In the genomic region with DNA sequence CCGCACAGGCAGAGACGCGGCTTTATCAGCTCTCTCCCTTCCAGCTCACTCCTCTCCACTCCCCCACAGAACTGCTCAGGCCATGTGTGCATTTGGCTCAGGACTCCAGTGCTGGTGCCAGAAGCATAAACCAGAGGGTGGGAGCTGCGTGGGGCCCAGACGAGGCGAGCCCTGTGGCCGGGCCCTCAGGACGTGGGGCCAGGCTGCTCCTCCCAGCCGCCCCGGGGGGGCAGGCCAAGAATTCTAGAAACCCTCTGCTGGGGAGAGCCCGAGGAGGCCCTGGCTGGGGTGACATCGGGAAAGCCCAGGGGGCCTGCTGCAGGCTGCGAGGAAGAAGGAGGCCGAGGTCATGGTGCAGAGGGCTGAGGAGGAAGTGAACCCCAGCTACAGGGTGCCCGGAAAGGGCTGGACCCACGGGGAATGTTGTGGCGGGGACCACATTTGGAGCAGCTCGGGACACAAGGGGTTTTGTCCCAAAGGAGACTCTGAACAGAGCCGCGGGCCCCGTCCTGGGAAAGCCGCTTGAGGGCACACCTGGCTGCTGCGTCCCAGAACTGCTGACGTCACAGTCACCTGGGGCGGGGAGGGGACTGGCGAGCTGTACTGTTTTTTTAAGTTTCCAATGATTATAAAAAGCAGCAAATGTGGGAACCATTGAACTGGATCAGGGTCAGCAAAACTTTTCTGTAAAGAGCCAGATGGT, we compare ENCODE assay signal across 1 cellular context.
TF ChIP-seq lines count a peak whose summit lies in the region.

No MANE protein-coding gene starts in this region.

TF ChIP-seq in HepG2, 621 proteins besides CTCF, POLR2A, EP300 and RAD21 (continued from another document and continues in another):
- TF ChIP-seq, protein P1, sequence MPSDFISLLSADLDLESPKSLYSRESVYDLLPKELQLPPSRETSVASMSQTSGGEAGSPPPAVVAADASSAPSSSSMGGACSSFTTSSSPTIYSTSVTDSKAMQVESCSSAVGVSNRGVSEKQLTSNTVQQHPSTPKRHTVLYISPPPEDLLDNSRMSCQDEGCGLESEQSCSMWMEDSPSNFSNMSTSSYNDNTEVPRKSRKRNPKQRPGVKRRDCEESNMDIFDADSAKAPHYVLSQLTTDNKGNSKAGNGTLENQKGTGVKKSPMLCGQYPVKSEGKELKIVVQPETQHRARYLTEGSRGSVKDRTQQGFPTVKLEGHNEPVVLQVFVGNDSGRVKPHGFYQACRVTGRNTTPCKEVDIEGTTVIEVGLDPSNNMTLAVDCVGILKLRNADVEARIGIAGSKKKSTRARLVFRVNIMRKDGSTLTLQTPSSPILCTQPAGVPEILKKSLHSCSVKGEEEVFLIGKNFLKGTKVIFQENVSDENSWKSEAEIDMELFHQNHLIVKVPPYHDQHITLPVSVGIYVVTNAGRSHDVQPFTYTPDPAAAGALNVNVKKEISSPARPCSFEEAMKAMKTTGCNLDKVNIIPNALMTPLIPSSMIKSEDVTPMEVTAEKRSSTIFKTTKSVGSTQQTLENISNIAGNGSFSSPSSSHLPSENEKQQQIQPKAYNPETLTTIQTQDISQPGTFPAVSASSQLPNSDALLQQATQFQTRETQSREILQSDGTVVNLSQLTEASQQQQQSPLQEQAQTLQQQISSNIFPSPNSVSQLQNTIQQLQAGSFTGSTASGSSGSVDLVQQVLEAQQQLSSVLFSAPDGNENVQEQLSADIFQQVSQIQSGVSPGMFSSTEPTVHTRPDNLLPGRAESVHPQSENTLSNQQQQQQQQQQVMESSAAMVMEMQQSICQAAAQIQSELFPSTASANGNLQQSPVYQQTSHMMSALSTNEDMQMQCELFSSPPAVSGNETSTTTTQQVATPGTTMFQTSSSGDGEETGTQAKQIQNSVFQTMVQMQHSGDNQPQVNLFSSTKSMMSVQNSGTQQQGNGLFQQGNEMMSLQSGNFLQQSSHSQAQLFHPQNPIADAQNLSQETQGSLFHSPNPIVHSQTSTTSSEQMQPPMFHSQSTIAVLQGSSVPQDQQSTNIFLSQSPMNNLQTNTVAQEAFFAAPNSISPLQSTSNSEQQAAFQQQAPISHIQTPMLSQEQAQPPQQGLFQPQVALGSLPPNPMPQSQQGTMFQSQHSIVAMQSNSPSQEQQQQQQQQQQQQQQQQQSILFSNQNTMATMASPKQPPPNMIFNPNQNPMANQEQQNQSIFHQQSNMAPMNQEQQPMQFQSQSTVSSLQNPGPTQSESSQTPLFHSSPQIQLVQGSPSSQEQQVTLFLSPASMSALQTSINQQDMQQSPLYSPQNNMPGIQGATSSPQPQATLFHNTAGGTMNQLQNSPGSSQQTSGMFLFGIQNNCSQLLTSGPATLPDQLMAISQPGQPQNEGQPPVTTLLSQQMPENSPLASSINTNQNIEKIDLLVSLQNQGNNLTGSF (CRISPR knock-in tag; IDR thresholded peaks at IDR 0.05), result peak; percentile 67; the same call in 1 of the 2 replicates
- TF ChIP-seq HNF4A (CRISPR knock-in tag; IDR thresholded peaks at IDR 0.05), result peak; percentile 4; the same call in 1 of the 2 replicates
- TF ChIP-seq ZEB1 (IDR thresholded peaks at IDR 0.05; ENCODE audit: insufficient replicate concordance, low read depth), result peak; percentile 38
- TF ChIP-seq FOXA1 (IDR thresholded peaks at IDR 0.05), result no peak
- 0 out of 2 replicates have a peak, but pooled peaks have one; percentile 19 for TF ChIP-seq FOXA1 (CRISPR knock-in tag; IDR thresholded peaks at IDR 0.05)
- peak; percentile 74 for TF ChIP-seq ZNF883 (CRISPR knock-in tag; IDR thresholded peaks at IDR 0.05; ENCODE audit: not compliant biosample characterization)
- TF ChIP-seq ZFX (CRISPR knock-in tag; IDR thresholded peaks at IDR 0.05; ENCODE audit: low read depth), result peak; percentile 68; the same call in 1 of the 2 replicates
- TF ChIP-seq HINFP (CRISPR knock-in tag; IDR thresholded peaks at IDR 0.05; ENCODE audit: low read depth), result no peak
- TF ChIP-seq, protein P2, sequence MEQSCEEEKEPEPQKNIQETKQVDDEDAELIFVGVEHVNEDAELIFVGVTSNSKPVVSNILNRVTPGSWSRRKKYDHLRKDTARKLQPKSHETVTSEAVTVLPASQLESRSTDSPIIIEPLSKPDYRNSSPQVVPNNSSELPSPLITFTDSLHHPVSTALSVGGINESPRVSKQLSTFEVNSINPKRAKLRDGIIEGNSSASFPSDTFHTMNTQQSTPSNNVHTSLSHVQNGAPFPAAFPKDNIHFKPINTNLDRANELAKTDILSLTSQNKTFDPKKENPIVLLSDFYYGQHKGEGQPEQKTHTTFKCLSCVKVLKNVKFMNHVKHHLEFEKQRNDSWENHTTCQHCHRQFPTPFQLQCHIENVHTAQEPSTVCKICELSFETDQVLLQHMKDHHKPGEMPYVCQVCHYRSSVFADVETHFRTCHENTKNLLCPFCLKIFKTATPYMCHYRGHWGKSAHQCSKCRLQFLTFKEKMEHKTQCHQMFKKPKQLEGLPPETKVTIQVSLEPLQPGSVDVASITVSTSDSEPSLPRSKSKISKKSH (CRISPR knock-in tag; IDR thresholded peaks at IDR 0.05; ENCODE audit: borderline replicate concordance), result peak; percentile 73; the same call in 1 of the 2 replicates
- TF ChIP-seq ELF1 (CRISPR knock-in tag; IDR thresholded peaks at IDR 0.05), result 0 out of 2 replicates have a peak, but pooled peaks have one; percentile 31
- peak; percentile 37; the same call in 1 of the 2 replicates for TF ChIP-seq GABPA (IDR thresholded peaks at IDR 0.05; ENCODE audit: low read depth, low read length)
- TF ChIP-seq GABPA (CRISPR knock-in tag; IDR thresholded peaks at IDR 0.05; ENCODE audit: low read depth), result 0 out of 2 replicates have a peak, but pooled peaks have one; percentile 1
- TF ChIP-seq ZNF136 (CRISPR knock-in tag; IDR thresholded peaks at IDR 0.05; ENCODE audit: low read depth), result 0 out of 2 replicates have a peak, but pooled peaks have one; percentile 13
- TF ChIP-seq HIVEP1 (CRISPR knock-in tag; IDR thresholded peaks at IDR 0.05), result 0 out of 2 replicates have a peak, but pooled peaks have one; percentile 37
- TF ChIP-seq AHR (CRISPR knock-in tag; IDR thresholded peaks at IDR 0.05), result peak; percentile 47; the same call in 1 of the 2 replicates
- TF ChIP-seq KDM5B (CRISPR knock-in tag; IDR thresholded peaks at IDR 0.05; ENCODE audit: borderline replicate concordance), result peak; percentile 42; the same call in 1 of the 2 replicates
- 0 out of 2 replicates have a peak, but pooled peaks have one; percentile 41 for TF ChIP-seq ZNF142 (CRISPR knock-in tag; IDR thresholded peaks at IDR 0.05)
- peak; percentile 80 for TF ChIP-seq ATF1 (CRISPR knock-in tag; IDR thresholded peaks at IDR 0.05)
- TF ChIP-seq, protein P3, sequence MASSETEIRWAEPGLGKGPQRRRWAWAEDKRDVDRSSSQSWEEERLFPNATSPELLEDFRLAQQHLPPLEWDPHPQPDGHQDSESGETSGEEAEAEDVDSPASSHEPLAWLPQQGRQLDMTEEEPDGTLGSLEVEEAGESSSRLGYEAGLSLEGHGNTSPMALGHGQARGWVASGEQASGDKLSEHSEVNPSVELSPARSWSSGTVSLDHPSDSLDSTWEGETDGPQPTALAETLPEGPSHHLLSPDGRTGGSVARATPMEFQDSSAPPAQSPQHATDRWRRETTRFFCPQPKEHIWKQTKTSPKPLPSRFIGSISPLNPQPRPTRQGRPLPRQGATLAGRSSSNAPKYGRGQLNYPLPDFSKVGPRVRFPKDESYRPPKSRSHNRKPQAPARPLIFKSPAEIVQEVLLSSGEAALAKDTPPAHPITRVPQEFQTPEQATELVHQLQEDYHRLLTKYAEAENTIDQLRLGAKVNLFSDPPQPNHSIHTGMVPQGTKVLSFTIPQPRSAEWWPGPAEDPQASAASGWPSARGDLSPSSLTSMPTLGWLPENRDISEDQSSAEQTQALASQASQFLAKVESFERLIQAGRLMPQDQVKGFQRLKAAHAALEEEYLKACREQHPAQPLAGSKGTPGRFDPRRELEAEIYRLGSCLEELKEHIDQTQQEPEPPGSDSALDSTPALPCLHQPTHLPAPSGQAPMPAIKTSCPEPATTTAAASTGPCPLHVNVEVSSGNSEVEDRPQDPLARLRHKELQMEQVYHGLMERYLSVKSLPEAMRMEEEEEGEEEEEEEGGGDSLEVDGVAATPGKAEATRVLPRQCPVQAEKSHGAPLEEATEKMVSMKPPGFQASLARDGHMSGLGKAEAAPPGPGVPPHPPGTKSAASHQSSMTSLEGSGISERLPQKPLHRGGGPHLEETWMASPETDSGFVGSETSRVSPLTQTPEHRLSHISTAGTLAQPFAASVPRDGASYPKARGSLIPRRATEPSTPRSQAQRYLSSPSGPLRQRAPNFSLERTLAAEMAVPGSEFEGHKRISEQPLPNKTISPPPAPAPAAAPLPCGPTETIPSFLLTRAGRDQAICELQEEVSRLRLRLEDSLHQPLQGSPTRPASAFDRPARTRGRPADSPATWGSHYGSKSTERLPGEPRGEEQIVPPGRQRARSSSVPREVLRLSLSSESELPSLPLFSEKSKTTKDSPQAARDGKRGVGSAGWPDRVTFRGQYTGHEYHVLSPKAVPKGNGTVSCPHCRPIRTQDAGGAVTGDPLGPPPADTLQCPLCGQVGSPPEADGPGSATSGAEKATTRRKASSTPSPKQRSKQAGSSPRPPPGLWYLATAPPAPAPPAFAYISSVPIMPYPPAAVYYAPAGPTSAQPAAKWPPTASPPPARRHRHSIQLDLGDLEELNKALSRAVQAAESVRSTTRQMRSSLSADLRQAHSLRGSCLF (CRISPR knock-in tag; IDR thresholded peaks at IDR 0.05; ENCODE audit: borderline replicate concordance), result 0 out of 2 replicates have a peak, but pooled peaks have one; percentile 34
- peak; percentile 17; the same call in 1 of the 2 replicates for TF ChIP-seq RXRA (CRISPR knock-in tag; IDR thresholded peaks at IDR 0.05)
- TF ChIP-seq, protein P4, sequence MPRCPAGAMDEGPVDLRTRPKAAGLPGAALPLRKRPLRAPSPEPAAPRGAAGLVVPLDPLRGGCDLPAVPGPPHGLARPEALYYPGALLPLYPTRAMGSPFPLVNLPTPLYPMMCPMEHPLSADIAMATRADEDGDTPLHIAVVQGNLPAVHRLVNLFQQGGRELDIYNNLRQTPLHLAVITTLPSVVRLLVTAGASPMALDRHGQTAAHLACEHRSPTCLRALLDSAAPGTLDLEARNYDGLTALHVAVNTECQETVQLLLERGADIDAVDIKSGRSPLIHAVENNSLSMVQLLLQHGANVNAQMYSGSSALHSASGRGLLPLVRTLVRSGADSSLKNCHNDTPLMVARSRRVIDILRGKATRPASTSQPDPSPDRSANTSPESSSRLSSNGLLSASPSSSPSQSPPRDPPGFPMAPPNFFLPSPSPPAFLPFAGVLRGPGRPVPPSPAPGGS (CRISPR knock-in tag; IDR thresholded peaks at IDR 0.05), result peak; percentile 81; the same call in 1 of the 2 replicates
- peak; percentile 66; the same call in 1 of the 2 replicates for TF ChIP-seq NFKB2 (CRISPR knock-in tag; IDR thresholded peaks at IDR 0.05; ENCODE audit: borderline replicate concordance)
- 0 out of 2 replicates have a peak, but pooled peaks have one; percentile 55 for TF ChIP-seq ZBTB38 (CRISPR knock-in tag; IDR thresholded peaks at IDR 0.05)
- TF ChIP-seq NR2F6 (IDR thresholded peaks at IDR 0.05), result no peak
- TF ChIP-seq NR2F6 (CRISPR knock-in tag; IDR thresholded peaks at IDR 0.05), result 0 out of 2 replicates have a peak, but pooled peaks have one; percentile 29
- 0 out of 2 replicates have a peak, but pooled peaks have one; percentile 45 for TF ChIP-seq HOXD1 (CRISPR knock-in tag; IDR thresholded peaks at IDR 0.05)
- no peak for TF ChIP-seq ZNF589 (CRISPR knock-in tag; conservative IDR thresholded peaks at IDR 0.05)
- TF ChIP-seq KDM3A (CRISPR knock-in tag; IDR thresholded peaks at IDR 0.05; ENCODE audit: low read depth), result peak; percentile 50; the same call in 1 of the 2 replicates
- TF ChIP-seq YEATS4 (CRISPR knock-in tag; IDR thresholded peaks at IDR 0.05; ENCODE audit: borderline replicate concordance), result 0 out of 2 replicates have a peak, but pooled peaks have one; percentile 44
- TF ChIP-seq CREM (IDR thresholded peaks at IDR 0.05), result peak; percentile 83
- no peak for TF ChIP-seq CREM (CRISPR knock-in tag; IDR thresholded peaks at IDR 0.05)
